In the genomic region with DNA sequence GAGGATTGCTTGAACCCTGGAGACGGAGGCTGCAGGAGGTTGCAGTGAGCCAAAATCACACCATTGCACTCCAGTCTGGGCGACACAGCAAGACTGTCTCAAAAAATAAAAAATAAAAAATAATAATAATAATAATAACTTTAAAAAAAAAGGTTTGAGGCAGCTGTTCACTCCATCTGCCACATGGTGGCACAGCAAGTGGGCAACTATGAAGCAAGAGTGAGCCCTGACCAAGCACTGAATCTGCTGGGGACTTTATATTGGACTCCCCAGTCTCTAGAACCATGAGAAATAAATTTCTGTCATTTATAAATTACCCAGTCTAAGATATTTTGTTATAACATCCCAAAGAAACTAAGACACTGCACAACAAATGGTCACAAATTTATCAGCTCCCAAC, we compare ENCODE assay signal across 10 cellular contexts. TPM values are rescaled to one million over a fixed set of nuclear protein-coding genes. Genes with fewer than 3 reads are reported as not detected.
DNase-seq lines count a peak whose midpoint lies in the region; ATAC-seq and TF ChIP-seq lines count a peak whose summit lies in the region.
"Had no signal": no experiment of that assay in that cellular context is flagged by ENCODE, and none has a peak within 500 bp of the region (broad histone marks: within the 10 kb centered on the region; RNA-seq: fewer than 3 reads in every experiment).

No MANE protein-coding gene starts in this region.

- intact Hi-C loops in prostate gland (cut with DNase I) = no loop called here

- WGBS in prostate gland = 69% methylated on average over 2 of the region's 2 CpGs

- no peaks in the 10 kb centered on the region for H3K27me3 ChIP-seq in prostate gland (replicated peaks; ENCODE audit: insufficient read depth)

- no peak overlapping the region for H3K4me3 ChIP-seq in prostate gland

- H3K9me3 Mint-ChIP-seq in T-helper 2 cell treated with Interferon-gamma antibody and Interleukin-4, amounts not matched to agents 5 μg/mL and 100 μg/mL, for 36 hours = no peaks in the 10 kb centered on the region

- TF ChIP-seq POLR2A in erythroblast (IDR thresholded peaks at IDR 0.05; ENCODE audit: low read length) = no peak
- no peak for TF ChIP-seq POLR2A in prostate gland (IDR thresholded peaks at IDR 0.05)

- H3K4me1 ChIP-seq in prostate gland (replicated peaks) = no peaks in the 10 kb centered on the region

- ATAC-seq in HG03354 (IDR thresholded peaks at IDR 0.05; ENCODE audit: poor library complexity, severe bottlenecking, unreplicated experiment) = no peak
- ATAC-seq in GM18519 (IDR thresholded peaks at IDR 0.05; ENCODE audit: low FRiP score, unreplicated experiment) = no peak

- H3K27ac ChIP-seq in prostate gland = no peak overlapping the region

- DNase-seq in GM10266 (ENCODE audit: extremely low spot score) = no peak
- peak; percentile 41 for DNase-seq in OCI-M1 (lab: John Stamatoyannopoulos, UW)
- peak; percentile 4 to 10 for DNase-seq in erythroblast (lab: John Stamatoyannopoulos, UW)
- no peak for DNase-seq in prostate gland (ENCODE audit: low spot score)
- no peak for DNase-seq in stimulated activated CD4-positive, alpha-beta T cell treated with anti-CD3 and anti-CD28 coated beads, Interleukin-2, amount 100 ng/mL, for 24 hours
- DNase-seq in T-helper 2 cell treated with Interferon-gamma antibody and Interleukin-4, amounts not matched to agents 5 μg/mL and 100 μg/mL, for 36 hours (ENCODE audit: low spot score) = no peak
- DNase-seq: activated CD4-positive, alpha-beta T cell treated with anti-CD3 and anti-CD28 coated beads, Interleukin-2, amount 50 U/mL, for 4 hours; cortex of kidney had no signal

- H3K27me3 Mint-ChIP-seq in T-helper 2 cell treated with Interferon-gamma antibody and Interleukin-4, amounts not matched to agents 5 μg/mL and 100 μg/mL, for 36 hours (ENCODE audit: low read depth) = no peaks in the 10 kb centered on the region

- peak; percentile 11 for TF ChIP-seq CTCF in GM10266 (IDR thresholded peaks at IDR 0.05; ENCODE audit: control insufficient read depth, insufficient read depth, low read depth, missing control alignments)
- peak in 3 of 4 experiments; percentile 14 to 20 (median 19) for TF ChIP-seq CTCF in prostate gland (IDR thresholded peaks at IDR 0.05)

- H3K36me3 ChIP-seq in prostate gland = no peaks in the 10 kb centered on the region

- H3K36me3 Mint-ChIP-seq in T-helper 2 cell treated with Interferon-gamma antibody and Interleukin-4, amounts not matched to agents 5 μg/mL and 100 μg/mL, for 36 hours (ENCODE audit: low read depth) = peaks cover 9% of the 10 kb centered on the region

- H3K9me3 ChIP-seq in prostate gland = no peaks in the 10 kb centered on the region

- H3K4me1 Mint-ChIP-seq in T-helper 2 cell treated with Interferon-gamma antibody and Interleukin-4, amounts not matched to agents 5 μg/mL and 100 μg/mL, for 36 hours (ENCODE audit: low read depth) = peaks cover 7% of the 10 kb centered on the region

- H3K27ac Mint-ChIP-seq in T-helper 2 cell treated with Interferon-gamma antibody and Interleukin-4, amounts not matched to agents 5 μg/mL and 100 μg/mL, for 36 hours = no peak overlapping the region

- no peak overlapping the region for H3K4me3 Mint-ChIP-seq in T-helper 2 cell treated with Interferon-gamma antibody and Interleukin-4, amounts not matched to agents 5 μg/mL and 100 μg/mL, for 36 hours

RNA-seq across cellular contexts. Expression of a gene that starts 14.6 kb away (rescaled TPM):
- 10 to 100 TPM; 68.5 to 85.4 TPM for total RNA-seq in prostate gland

RNA-seq across cellular contexts. Expression of a gene that starts 14.8 kb away (rescaled TPM):
- 10 to 100 TPM; 31.4 to 62.7 TPM for total RNA-seq in prostate gland

RNA-seq across cellular contexts. Expression of a gene that starts 55.6 kb away (rescaled TPM):
- total RNA-seq in prostate gland = 10 to 100 TPM; 24.6 to 90.9 TPM

Comparison
In these comparisons a context has a peak if more than half of its experiments do, and no peak if none do; other contexts are left out.
1. DNase-seq: peak in OCI-M1 (single experiment) and erythroblast (2 of 2); none in GM10266 (single experiment), prostate gland (single experiment), stimulated activated CD4-positive, alpha-beta T cell treated with anti-CD3 and anti-CD28 coated beads, Interleukin-2, amount 100 ng/mL, for 24 hours (0 of 2) and T-helper 2 cell treated with Interferon-gamma antibody and Interleukin-4, amounts not matched to agents 5 μg/mL and 100 μg/mL, for 36 hours (single experiment).